ENCODE assay signal across 8 cellular contexts in genomic region chr11:22670803-22671202, GRCh38. TPM values are rescaled to one million over a fixed set of nuclear protein-coding genes. Genes with fewer than 3 reads are reported as not detected.
DNase-seq lines count a peak whose midpoint lies in the region; ATAC-seq, FAIRE-seq and TF ChIP-seq lines count a peak whose summit lies in the region.

No MANE protein-coding gene starts in this region.

- DNase-seq in NCI-H446 (lab: John Stamatoyannopoulos, UW) (peak; percentile 51 to 72), keratinocyte (ENCODE audit: low read depth, low spot score) (no peak), endothelial cell (ENCODE audit: low spot score) (no peak), NCI-H510A treated with DMSO at 0.1 percent for 48 hours (lab: John Stamatoyannopoulos, UW) (no peak), NCI-H128 (lab: John Stamatoyannopoulos, UW; ENCODE audit: unreplicated experiment) (no peak), NCI-H1048 (lab: John Stamatoyannopoulos, UW) (no peak)

- dilution Hi-C loops in keratinocyte (cut with MboI; ENCODE audit: extremely low pct_ligation_motif_present, low sequenced_read_pairs) = no loop called here

- TF ChIP-seq CTCF in GM12875 (IDR thresholded peaks at IDR 0.05; ENCODE audit: borderline replicate concordance, insufficient read depth, low read depth, low read length) = peak; percentile 22; the same call in 1 of the 2 replicates
- TF ChIP-seq CTCF in keratinocyte (optimal IDR thresholded peaks at IDR 0.05 in 1 of 3, IDR thresholded peaks at IDR 0.05 in 1 of 3, conservative IDR thresholded peaks at IDR 0.05 in 1 of 3; ENCODE audit: extremely low read depth in 1 of 3, insufficient read depth in 2 of 3, low read length in 3 of 3) = peak in 2 of 3 experiments; percentile 27 to 44
- TF ChIP-seq CTCF in endothelial cell (IDR thresholded peaks at IDR 0.05; ENCODE audit: unreplicated experiment) = no peak

- no peaks in the 10 kb centered on the region for H3K9me1 ChIP-seq in keratinocyte (ENCODE audit: control insufficient read depth, extremely low read depth, insufficient read depth, low read length)

- no peaks in the 10 kb centered on the region for H3K36me3 ChIP-seq in keratinocyte (ENCODE audit: control insufficient read depth in 2 of 2, extremely low read depth in 1 of 2, insufficient read depth in 2 of 2, low read length in 2 of 2)

- H3K4me3 ChIP-seq in GM12875 (ENCODE audit: low read depth, low read length) = no peak overlapping the region
- no peak overlapping the region for H3K4me3 ChIP-seq in keratinocyte (ENCODE audit: control insufficient read depth in 2 of 3, extremely low read depth in 1 of 3, insufficient read depth in 2 of 3, low read depth in 1 of 3, low read length in 3 of 3)

- no peak overlapping the region for H2AFZ ChIP-seq in keratinocyte (ENCODE audit: control insufficient read depth, low read length)

- H3K27me3 Mint-ChIP-seq in endothelial cell (ENCODE audit: unreplicated experiment) = peaks cover 7% of the 10 kb centered on the region

- H4K20me1 ChIP-seq in keratinocyte (ENCODE audit: control insufficient read depth, extremely low read depth, insufficient read depth, low read length) = no peaks in the 10 kb centered on the region

- no peak overlapping the region for H3K4me2 ChIP-seq in keratinocyte (ENCODE audit: control insufficient read depth, extremely low read depth, insufficient read depth, low read depth, low read length)

- no peaks in the 10 kb centered on the region for H3K79me2 ChIP-seq in keratinocyte (ENCODE audit: control insufficient read depth, insufficient read depth, low read length)

- no peak for FAIRE-seq in keratinocyte (lab: Jason Lieb, UNC)

- no peak overlapping the region for H3K4me3 Mint-ChIP-seq in endothelial cell (ENCODE audit: unreplicated experiment)

- no peak overlapping the region for H3K9ac ChIP-seq in keratinocyte (ENCODE audit: control insufficient read depth, extremely low read depth, insufficient read depth, low read length)

- H3K4me1 Mint-ChIP-seq in endothelial cell (ENCODE audit: unreplicated experiment) = peaks cover 17% of the 10 kb centered on the region

- peak; percentile 38 for ATAC-seq in GM21825 (IDR thresholded peaks at IDR 0.05; ENCODE audit: unreplicated experiment)

- no peaks in the 10 kb centered on the region for H3K9me3 ChIP-seq in keratinocyte (ENCODE audit: control insufficient read depth, low read depth, low read length)

- H3K27ac Mint-ChIP-seq in endothelial cell (ENCODE audit: unreplicated experiment) = no peak overlapping the region

- H3K9me3 Mint-ChIP-seq in endothelial cell (ENCODE audit: unreplicated experiment) = no peaks in the 10 kb centered on the region

- H3K27ac ChIP-seq in keratinocyte (ENCODE audit: control insufficient read depth, insufficient read depth, low read length) = no peak overlapping the region

- no peaks in the 10 kb centered on the region for H3K36me3 Mint-ChIP-seq in endothelial cell (ENCODE audit: low read depth, unreplicated experiment)

- H3K4me1 ChIP-seq in keratinocyte (ENCODE audit: control insufficient read depth, extremely low read depth, insufficient read depth, low read length) = no peaks in the 10 kb centered on the region

- peaks cover 25% of the 10 kb centered on the region for H3K27me3 ChIP-seq in keratinocyte (ENCODE audit: control insufficient read depth, extremely low read depth, insufficient read depth, low read length)

RNA-seq across cellular contexts. Expression of gene GAS2, which starts 4.4 kb away (rescaled TPM):
- polyA plus RNA-seq in keratinocyte = 0.62 to 0.96 TPM (median 0.64 TPM) in 3 replicates
- not detected for polyA plus RNA-seq in keratinocyte (2011; ENCODE audit: low read depth)
- 0.96 and 1.1 TPM in 2 replicates for polyA plus RNA-seq in keratinocyte (2011; cell fraction: cytosol; rRNA removed)
- polyA plus RNA-seq in keratinocyte (2011; cell fraction: nucleus; rRNA removed) = 0.98 and 1.7 TPM in 2 replicates
- 0.71 and 0.81 TPM in 2 replicates for polyA plus RNA-seq in keratinocyte (2012; ENCODE audit: low replicate concordance)
- polyA minus RNA-seq in keratinocyte = 0.39 to 0.61 TPM (median 0.46 TPM) in 3 replicates
- polyA minus RNA-seq in keratinocyte (2011; cell fraction: cytosol; rRNA and poly(A)+ RNA removed) = not detected
- 0.54 TPM in 1 of 2 replicates, not detected in the other for polyA minus RNA-seq in keratinocyte (2011; cell fraction: nucleus; rRNA and poly(A)+ RNA removed)
- total RNA-seq in endothelial cell (ENCODE audit: unreplicated experiment) = 1.4 TPM

RNA-seq across cellular contexts. Expression of gene FANCF, which starts 45.2 kb away (rescaled TPM):
- polyA plus RNA-seq in keratinocyte = 3.2 to 5.8 TPM (median 5.2 TPM) in 3 replicates
- polyA plus RNA-seq in keratinocyte (2011; ENCODE audit: low read depth) = 1.1 TPM
- 3.8 and 5.0 TPM in 2 replicates for polyA plus RNA-seq in keratinocyte (2011; cell fraction: cytosol; rRNA removed)
- 4.3 and 4.7 TPM in 2 replicates for polyA plus RNA-seq in keratinocyte (2011; cell fraction: nucleus; rRNA removed)
- 3.4 and 6.6 TPM in 2 replicates for polyA plus RNA-seq in keratinocyte (2012; ENCODE audit: low replicate concordance)
- polyA minus RNA-seq in keratinocyte = 1.5 to 3.4 TPM (median 2.9 TPM) in 3 replicates
- polyA minus RNA-seq in keratinocyte (2011; cell fraction: cytosol; rRNA and poly(A)+ RNA removed) = 4.8 TPM
- polyA minus RNA-seq in keratinocyte (2011; cell fraction: nucleus; rRNA and poly(A)+ RNA removed) = 3.2 and 3.3 TPM in 2 replicates
- total RNA-seq in endothelial cell (ENCODE audit: unreplicated experiment) = 9.3 TPM

Comparison
In these comparisons a context has a peak if more than half of its experiments do, and no peak if none do; other contexts are left out.
1. DNase-seq: peak in NCI-H446 (2 of 2); none in keratinocyte (single experiment), endothelial cell (single experiment), NCI-H510A treated with DMSO at 0.1 percent for 48 hours (single experiment), NCI-H128 (single experiment) and NCI-H1048 (single experiment).